ENCODE assay signal across 8 cellular contexts in the genomic region with DNA sequence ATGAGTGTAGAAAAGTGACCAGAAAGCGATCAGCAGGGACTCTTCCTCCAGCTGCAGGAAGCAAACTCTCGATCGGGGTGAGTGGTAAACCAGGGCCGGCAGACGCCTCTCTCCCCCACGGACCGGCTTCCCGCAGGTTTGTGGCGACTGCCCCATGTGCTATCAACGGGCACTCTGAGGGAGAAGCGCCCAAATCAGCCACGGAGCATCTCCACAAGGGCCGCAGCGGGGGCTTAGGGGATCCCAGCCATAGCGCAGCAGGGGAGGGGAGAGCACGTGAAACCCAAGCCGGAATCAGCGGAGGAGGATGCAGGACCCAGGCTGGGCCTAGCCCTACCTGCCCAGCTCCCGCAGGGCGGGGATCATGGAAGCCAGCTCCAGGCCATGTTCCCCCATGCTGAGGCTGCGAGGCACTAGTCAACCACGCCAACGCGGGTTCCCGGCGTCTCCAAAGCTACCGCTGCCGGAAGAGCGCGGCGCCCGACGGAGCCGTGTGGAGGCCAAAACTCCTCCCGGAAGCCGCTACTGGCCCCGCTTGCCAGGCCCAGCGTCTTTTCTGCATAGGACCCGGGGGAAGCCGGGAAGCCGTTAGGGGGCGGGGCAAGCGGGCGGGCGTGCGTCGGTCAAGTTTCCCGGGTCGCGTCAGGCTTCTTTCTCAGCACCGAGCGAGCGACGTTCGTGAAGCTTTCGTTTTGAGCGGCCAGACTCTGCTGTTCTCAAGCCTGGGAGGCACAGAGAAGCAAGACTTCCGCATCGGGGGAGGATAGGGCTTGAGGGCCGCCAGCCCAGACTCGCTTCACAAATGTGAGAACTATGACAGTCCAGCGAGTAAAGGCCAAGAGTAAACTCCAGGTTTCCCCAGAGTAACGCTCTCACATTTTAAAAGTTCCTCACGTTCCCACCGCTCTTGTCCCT. TPM values are rescaled to one million over a fixed set of nuclear protein-coding genes. Genes with fewer than 3 reads are reported as not detected.
DNase-seq lines count a peak whose midpoint lies in the region; ATAC-seq and TF ChIP-seq lines count a peak whose summit lies in the region.

Gene ATR, minus strand, starts transcription at position 425 of the 915 bp plus-strand sequence. Its CDS starts 29 bp downstream, at position 396.

- no peaks in the 10 kb centered on the region for H3K27me3 ChIP-seq in ascending aorta
- H3K27me3 ChIP-seq in right cardiac atrium (ENCODE audit: control insufficient read depth, insufficient read depth): no peaks in the 10 kb centered on the region
- no peaks in the 10 kb centered on the region for H3K27me3 ChIP-seq in rectal smooth muscle tissue (ENCODE audit: control insufficient read depth, insufficient read depth, low read length)
- no peaks in the 10 kb centered on the region for H3K27me3 ChIP-seq in aorta (ENCODE audit: control insufficient read depth in 1 of 2, insufficient read depth in 2 of 2, low read length in 1 of 2)

- under 1% methylated on average over 65 of the region's 65 CpGs for WGBS in right cardiac atrium
- 0 to 1% methylated on average over 64 to 65 of the region's 65 CpGs for WGBS in aorta, 2 donors

- intact Hi-C loops in ascending aorta (cut with DNase I): loop anchor here (1.0 to 2.0 kb wide), 4 partner anchors 17 to 422 kb away; partner anchors contain the start of genes TRPC1, U2SURP and XRN1
- intact Hi-C loops in right cardiac atrium (cut with DNase I): no loop called here
- intact Hi-C loops in aorta (cut with DNase I): loop anchor here (5.0 to 10.0 kb wide), 5 partner anchors 131 to 424 kb away; partner anchors contain the start of genes TRPC1 (in 1 of the 2), U2SURP (in 1 of the 2) and XRN1 (in 1 of the 2)

- H3K36me3 ChIP-seq in ascending aorta (no peaks in the 10 kb centered on the region), rectal smooth muscle tissue (ENCODE audit: control insufficient read depth, insufficient read depth, low read length) (no peaks in the 10 kb centered on the region), aorta (ENCODE audit: control insufficient read depth in 1 of 2, insufficient read depth in 2 of 2, low read length in 1 of 2) (no peaks in the 10 kb centered on the region)

- peaks cover 32% of the 10 kb centered on the region for H3K4me1 Mint-ChIP-seq in T-helper 2 cell treated with Interferon-gamma antibody and Interleukin-4, amounts not matched to agents 5 μg/mL and 100 μg/mL, for 36 hours (ENCODE audit: low read depth)

- TF ChIP-seq CTCF in ascending aorta (IDR thresholded peaks at IDR 0.05): no peak

- DNase-seq in NCI-H1930 (lab: John Stamatoyannopoulos, UW) (peak; percentile 89 to 92), ascending aorta (ENCODE audit: low spot score in 2 of 2) (peak; percentile 85 to 98), right cardiac atrium (peak; percentile 98 to 99 (median 99)), aorta (peak; percentile 99)
- DNase-seq in T-helper 2 cell treated with Interferon-gamma antibody and Interleukin-4, amounts not matched to agents 5 μg/mL and 100 μg/mL, for 36 hours (ENCODE audit: low spot score): peak; percentile 97

- H3K4me1 ChIP-seq in ascending aorta: peaks cover 0 to 10% of the 10 kb centered on the region in 2 donors
- H3K4me1 ChIP-seq in right cardiac atrium (ENCODE audit: control insufficient read depth, insufficient read depth, low read length): no peaks in the 10 kb centered on the region
- peaks cover 13% of the 10 kb centered on the region for H3K4me1 ChIP-seq in rectal smooth muscle tissue (ENCODE audit: control insufficient read depth, insufficient read depth, low read length)
- H3K4me1 ChIP-seq in aorta (ENCODE audit: control insufficient read depth in 1 of 2, insufficient read depth in 2 of 2, low read length in 2 of 2): peaks cover 0 to 5% of the 10 kb centered on the region in 2 donors

- H3K4me3 Mint-ChIP-seq in T-helper 2 cell treated with Interferon-gamma antibody and Interleukin-4, amounts not matched to agents 5 μg/mL and 100 μg/mL, for 36 hours: peak within 1 kb of the TSS; percentile 98

- H3K9me3 Mint-ChIP-seq in T-helper 2 cell treated with Interferon-gamma antibody and Interleukin-4, amounts not matched to agents 5 μg/mL and 100 μg/mL, for 36 hours: no peaks in the 10 kb centered on the region

- peaks cover 12% of the 10 kb centered on the region for H3K27me3 Mint-ChIP-seq in T-helper 2 cell treated with Interferon-gamma antibody and Interleukin-4, amounts not matched to agents 5 μg/mL and 100 μg/mL, for 36 hours (ENCODE audit: low read depth)

- H3K4me3 ChIP-seq in ascending aorta (peak within 1 kb of the TSS; percentile 65 to 81), right cardiac atrium (ENCODE audit: low read length) (peak within 1 kb of the TSS; percentile 92), rectal smooth muscle tissue (ENCODE audit: low read length) (peak within 1 kb of the TSS; percentile 91), aorta (ENCODE audit: low read length in 2 of 2) (peak within 1 kb of the TSS; percentile 67 to 94)

- H3K27ac ChIP-seq in ascending aorta (peak within 1 kb of the TSS; percentile 91 to 94), right cardiac atrium (ENCODE audit: low read length) (peak within 1 kb of the TSS; percentile 99), rectal smooth muscle tissue (ENCODE audit: low read depth, low read length) (peak within 1 kb of the TSS; percentile 87), aorta (ENCODE audit: low read depth in 1 of 2, low read length in 2 of 2) (peak within 1 kb of the TSS; percentile 91 to 93)

- peak within 1 kb of the TSS; percentile 84 for H3K9ac ChIP-seq in rectal smooth muscle tissue (ENCODE audit: low read length)

- peaks cover 4% of the 10 kb centered on the region for H3K36me3 Mint-ChIP-seq in T-helper 2 cell treated with Interferon-gamma antibody and Interleukin-4, amounts not matched to agents 5 μg/mL and 100 μg/mL, for 36 hours (ENCODE audit: low read depth)

- H3K27ac Mint-ChIP-seq in T-helper 2 cell treated with Interferon-gamma antibody and Interleukin-4, amounts not matched to agents 5 μg/mL and 100 μg/mL, for 36 hours: peak within 1 kb of the TSS; percentile 96

- ATAC-seq in GM18502 (IDR thresholded peaks at IDR 0.05; ENCODE audit: poor library complexity, unreplicated experiment): peak; percentile 95
- ATAC-seq in HG02970 (IDR thresholded peaks at IDR 0.05; ENCODE audit: low FRiP score, unreplicated experiment): peak; percentile 93
- peak; percentile 99 for ATAC-seq in right cardiac atrium
- ATAC-seq in aorta (ENCODE audit: low FRiP score): peak; percentile 100

- H3K9me3 ChIP-seq in ascending aorta (no peaks in the 10 kb centered on the region), right cardiac atrium (ENCODE audit: control insufficient read depth, low read length) (no peaks in the 10 kb centered on the region), aorta (ENCODE audit: control insufficient read depth, low read length) (no peaks in the 10 kb centered on the region)

RNA-seq across cellular contexts. Expression of gene ATR, which starts in this region (rescaled TPM):
- total RNA-seq in ascending aorta (8.3 TPM), right cardiac atrium (10 to 100 TPM; 10.6 to 15.0 (median 14.0) TPM), aorta (10 to 100 TPM; 21.1 to 30.0 TPM)
- polyA plus RNA-seq in right cardiac atrium (6.7 TPM), aorta (1 to 10 TPM; 3.1 to 8.5 TPM)

Comparison
In these comparisons a context has a peak if more than half of its experiments do, and no peak if none do; other contexts are left out.
1. Peak in every context shown above with its lines: DNase-seq, ATAC-seq, H3K4me3 ChIP-seq and H3K27ac ChIP-seq.
2. intact Hi-C loops: an anchor here in ascending aorta (1.0 to 2.0 kb wide) and aorta (5.0 to 10.0 kb wide); none called in right cardiac atrium.